9 cellular contexts compared by ENCODE assay signal in the genomic region with DNA sequence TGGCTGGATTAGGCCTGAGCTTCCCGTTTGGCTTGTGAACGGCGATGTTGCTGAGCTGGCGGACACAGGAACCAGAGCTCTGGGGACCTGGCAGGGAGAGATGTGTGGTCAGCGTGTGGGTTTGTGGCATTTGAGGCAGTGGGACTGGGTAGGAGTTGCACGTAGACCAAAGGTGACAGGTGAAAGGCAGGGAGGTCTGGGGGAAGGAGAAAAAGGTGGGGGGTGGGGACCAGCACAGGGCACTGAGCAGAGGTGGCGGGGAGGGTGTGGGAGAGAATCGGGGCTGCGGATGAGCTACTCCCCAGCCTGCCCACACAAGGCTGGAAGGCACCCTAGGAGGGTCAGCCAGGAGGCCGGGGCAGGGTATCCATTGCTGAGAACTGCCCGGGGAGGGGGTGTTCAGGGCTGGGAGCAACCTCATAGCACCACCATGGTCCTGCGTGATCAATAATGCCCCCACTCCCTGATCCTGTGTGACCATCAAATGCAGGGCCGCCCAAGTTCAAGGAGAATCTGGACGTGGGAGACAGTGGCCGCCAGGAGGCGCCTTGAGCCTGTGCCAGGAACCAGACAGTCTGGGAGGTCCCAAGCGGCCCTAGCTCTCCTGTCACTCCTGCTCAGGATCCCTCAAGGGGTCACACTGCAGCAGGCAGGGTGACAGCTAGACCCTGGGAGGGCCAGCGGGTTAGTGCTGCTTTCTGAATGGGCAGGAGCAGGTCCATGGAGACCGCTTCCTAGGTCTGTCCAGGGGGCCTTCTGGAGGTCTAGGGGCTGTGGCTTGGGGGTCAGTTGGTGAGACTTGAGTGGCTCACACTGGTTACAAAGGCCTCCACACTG. TPM values are rescaled to one million over a fixed set of nuclear protein-coding genes. Genes with fewer than 3 reads are reported as not detected.
A peak's percentile ranks its signal among the peaks of the same experiment; 100 is the strongest.
DNase-seq lines count a peak whose midpoint lies in the region.
"Had no signal": no experiment of that assay in that cellular context is flagged by ENCODE, and none has a peak within 500 bp of the region (broad histone marks: within the 10 kb centered on the region; RNA-seq: fewer than 3 reads in every experiment).

No MANE protein-coding gene starts in this region.

- no peak overlapping the region for H3K27ac Mint-ChIP-seq in activated CD4-positive, alpha-beta memory T cell treated with anti-CD3 and anti-CD28 coated beads, Interleukin-2, amount 10 ng/mL, durations not matched to agents 7 days and 5 days
- H3K27ac Mint-ChIP-seq: activated naive CD8-positive, alpha-beta T cell had no signal

- H3K4me1 Mint-ChIP-seq in activated CD4-positive, alpha-beta memory T cell treated with anti-CD3 and anti-CD28 coated beads, Interleukin-2, amount 10 ng/mL, durations not matched to agents 7 days and 5 days, result no peaks in the 10 kb centered on the region

- peaks cover 4% of the 10 kb centered on the region for H3K27me3 Mint-ChIP-seq in activated CD4-positive, alpha-beta memory T cell treated with anti-CD3 and anti-CD28 coated beads, Interleukin-2, amount 10 ng/mL, durations not matched to agents 7 days and 5 days
- H3K27me3 Mint-ChIP-seq: activated naive CD8-positive, alpha-beta T cell had no signal

- DNase-seq in SIG-M5 treated with dmso at 0.1 percent for 504 hours (lab: John Stamatoyannopoulos, UW; ENCODE audit: unreplicated experiment) (peak; percentile 47), SIG-M5 (lab: John Stamatoyannopoulos, UW) (no peak), NCI-H1694 treated with DMSO at 0.1 percent for 48 hours (lab: John Stamatoyannopoulos, UW) (peak; percentile 54), fibroblast of gingiva (ENCODE audit: low read depth) (peak; percentile 32), nucleus accumbens (lab: John Stamatoyannopoulos, UW) (peak in 47 of 56 donors; percentile 6 to 82 (median 45)), COLO829 (ENCODE audit: low spot score) (no peak), mesenteric fat pad (ENCODE audit: low spot score) (no peak)
- DNase-seq in activated CD4-positive, alpha-beta memory T cell treated with anti-CD3 and anti-CD28 coated beads, Interleukin-2, amount 10 ng/mL, durations not matched to agents 7 days and 5 days, result peak; percentile 53

- no peaks in the 10 kb centered on the region for H3K9me3 Mint-ChIP-seq in activated CD4-positive, alpha-beta memory T cell treated with anti-CD3 and anti-CD28 coated beads, Interleukin-2, amount 10 ng/mL, durations not matched to agents 7 days and 5 days

- POLR2A ChIA-PET in activated CD4-positive, alpha-beta memory T cell treated with anti-CD3 and anti-CD28 coated beads, Interleukin-2, amount 10 ng/mL, durations not matched to agents 7 days and 5 days (lab: Charles Lee), result interaction anchor here (0.6 to 1.2 kb wide), 3 partner anchors 20 to 1301 kb away, joined by 3 read pairs; a partner anchor contains a TSS

- CTCF ChIA-PET in activated CD4-positive, alpha-beta memory T cell treated with anti-CD3 and anti-CD28 coated beads, Interleukin-2, amount 10 ng/mL, durations not matched to agents 7 days and 5 days (lab: Charles Lee), result interaction anchor here (0.6 to 1.3 kb wide), 8 partner anchors 9 to 49 kb away, joined by 3 to 4 read pairs (median 3); no protein-coding TSS in a partner anchor

- no peak overlapping the region for H3K4me3 Mint-ChIP-seq in activated CD4-positive, alpha-beta memory T cell treated with anti-CD3 and anti-CD28 coated beads, Interleukin-2, amount 10 ng/mL, durations not matched to agents 7 days and 5 days
- H3K4me3 Mint-ChIP-seq: activated naive CD8-positive, alpha-beta T cell had no signal

- no peaks in the 10 kb centered on the region for H3K36me3 Mint-ChIP-seq in activated CD4-positive, alpha-beta memory T cell treated with anti-CD3 and anti-CD28 coated beads, Interleukin-2, amount 10 ng/mL, durations not matched to agents 7 days and 5 days (ENCODE audit: low read depth)
- H3K36me3 Mint-ChIP-seq: activated naive CD8-positive, alpha-beta T cell had no signal

RNA-seq across cellular contexts. Expression of a gene that starts 12.8 kb away (rescaled TPM):
- 100 to 1,000 TPM; 110 to 120 TPM for total RNA-seq in activated CD4-positive, alpha-beta memory T cell treated with anti-CD3 and anti-CD28 coated beads, Interleukin-2, amount 10 ng/mL, durations not matched to agents 7 days and 5 days
- total RNA-seq in mesenteric fat pad, result 232 TPM

RNA-seq across cellular contexts. Expression of a gene that starts 20.4 kb away (rescaled TPM):
- 100 to 1,000 TPM; 257 to 271 TPM for total RNA-seq in activated CD4-positive, alpha-beta memory T cell treated with anti-CD3 and anti-CD28 coated beads, Interleukin-2, amount 10 ng/mL, durations not matched to agents 7 days and 5 days
- 194 TPM for total RNA-seq in mesenteric fat pad

RNA-seq across cellular contexts. Expression of a gene that starts 38.6 kb away (rescaled TPM):
- not detected for total RNA-seq in activated CD4-positive, alpha-beta memory T cell treated with anti-CD3 and anti-CD28 coated beads, Interleukin-2, amount 10 ng/mL, durations not matched to agents 7 days and 5 days
- not detected for total RNA-seq in mesenteric fat pad

RNA-seq across cellular contexts. Expression of a gene that starts 52.5 kb away (rescaled TPM):
- not detected for total RNA-seq in activated CD4-positive, alpha-beta memory T cell treated with anti-CD3 and anti-CD28 coated beads, Interleukin-2, amount 10 ng/mL, durations not matched to agents 7 days and 5 days
- 327 TPM for total RNA-seq in mesenteric fat pad

RNA-seq across cellular contexts. Expression of a gene that starts 56.0 kb away (rescaled TPM):
- not detected for total RNA-seq in activated CD4-positive, alpha-beta memory T cell treated with anti-CD3 and anti-CD28 coated beads, Interleukin-2, amount 10 ng/mL, durations not matched to agents 7 days and 5 days
- total RNA-seq in mesenteric fat pad, result not detected

Comparison
In these comparisons a context has a peak if more than half of its experiments do, and no peak if none do; other contexts are left out.
1. DNase-seq: peak in SIG-M5 treated with dmso at 0.1 percent for 504 hours (single experiment), NCI-H1694 treated with DMSO at 0.1 percent for 48 hours (single experiment), activated CD4-positive, alpha-beta memory T cell treated with anti-CD3 and anti-CD28 coated beads, Interleukin-2, amount 10 ng/mL, durations not matched to agents 7 days and 5 days (single experiment), fibroblast of gingiva (single experiment) and nucleus accumbens (47 of 56); none in SIG-M5 (single experiment), COLO829 (single experiment) and mesenteric fat pad (single experiment).